ENCODE assay signal across 9 cellular contexts in the genomic region with DNA sequence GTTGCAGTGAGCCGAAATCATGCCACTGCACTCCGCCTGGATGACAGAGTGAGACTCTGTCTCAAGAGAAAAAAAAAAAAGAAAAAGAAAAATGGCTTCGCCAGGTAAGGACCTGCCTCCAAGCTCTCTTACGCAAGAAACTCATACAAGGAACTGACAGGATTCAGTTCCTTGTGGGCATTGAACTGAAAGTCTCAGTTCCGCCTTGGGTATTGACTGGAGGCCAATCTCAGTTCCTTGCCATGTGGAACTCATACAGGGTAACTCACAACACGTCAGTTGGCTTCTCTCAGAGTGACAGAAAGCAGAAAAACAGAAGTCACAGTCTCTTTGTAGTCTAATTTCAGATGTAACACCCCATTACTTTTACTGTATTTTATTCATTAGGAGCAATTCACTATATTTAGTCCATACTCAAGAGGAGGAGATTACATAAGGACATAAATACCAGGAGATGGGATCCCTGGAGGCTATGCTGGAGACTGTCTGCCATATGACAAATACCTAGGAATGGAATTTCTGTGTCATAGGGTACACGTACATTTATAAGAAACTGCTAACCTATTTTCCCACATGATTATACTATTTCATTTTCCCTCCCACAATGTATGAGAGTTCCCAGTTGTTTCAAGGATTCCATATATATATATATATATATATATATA. TPM values are rescaled to one million over a fixed set of nuclear protein-coding genes. Genes with fewer than 3 reads are reported as not detected.
DNase-seq lines count a peak whose midpoint lies in the region; ATAC-seq and TF ChIP-seq lines count a peak whose summit lies in the region.
"Had no signal": no experiment of that assay in that cellular context is flagged by ENCODE, and none has a peak within 500 bp of the region (broad histone marks: within the 10 kb centered on the region; RNA-seq: fewer than 3 reads in every experiment).

No MANE protein-coding gene starts in this region.

- no peaks in the 10 kb centered on the region for H3K27me3 Mint-ChIP-seq in activated naive CD4-positive, alpha-beta T cell treated with anti-CD3 and anti-CD28 coated beads for 36 hours (ENCODE audit: low read depth)

- H3K4me3 ChIP-seq in Karpas-422 (ENCODE audit: low read length), result no peak overlapping the region
- H3K4me3 ChIP-seq in heart right ventricle, result no peak overlapping the region
- H3K4me3 ChIP-seq: thoracic aorta had no signal

- H3K36me3 ChIP-seq in Karpas-422 (ENCODE audit: insufficient read depth, low read length) (no peaks in the 10 kb centered on the region), heart right ventricle (no peaks in the 10 kb centered on the region)
- H3K36me3 ChIP-seq: thoracic aorta had no signal

- no peaks in the 10 kb centered on the region for H3K36me3 Mint-ChIP-seq in activated naive CD4-positive, alpha-beta T cell treated with anti-CD3 and anti-CD28 coated beads for 36 hours (ENCODE audit: low read depth)

- H3K9me2 ChIP-seq in Karpas-422 (replicated peaks; ENCODE audit: insufficient read depth, low read length), result no peaks in the 10 kb centered on the region

- intact Hi-C loops in heart right ventricle (cut with DNase I), result no loop called here
- intact Hi-C loops in activated naive CD4-positive, alpha-beta T cell treated with anti-CD3 and anti-CD28 coated beads for 36 hours (cut with micrococcal nuclease), result no loop called here

- peak overlapping the region; percentile 21 for H3K4me2 ChIP-seq in Karpas-422 (ENCODE audit: low read depth, low read length, poor library complexity, severe bottlenecking)

- TF ChIP-seq CTCF in heart right ventricle (IDR thresholded peaks at IDR 0.05), result no peak

- no peaks in the 10 kb centered on the region for H3K4me1 Mint-ChIP-seq in activated naive CD4-positive, alpha-beta T cell treated with anti-CD3 and anti-CD28 coated beads for 36 hours (ENCODE audit: low read depth)

- H3K9me3 Mint-ChIP-seq in activated naive CD4-positive, alpha-beta T cell treated with anti-CD3 and anti-CD28 coated beads for 36 hours, result no peaks in the 10 kb centered on the region

- H3K27me3 ChIP-seq in Karpas-422 (ENCODE audit: low read length) (no peaks in the 10 kb centered on the region), heart right ventricle (no peaks in the 10 kb centered on the region)

- CTCF ChIA-PET in activated naive CD4-positive, alpha-beta T cell treated with anti-CD3 and anti-CD28 coated beads for 36 hours (lab: Charles Lee), result interaction anchor here (0.9 kb wide), 1 partner anchor 15 kb away, joined by 5 read pairs; no protein-coding TSS in a partner anchor

- H3K27ac Mint-ChIP-seq in activated naive CD4-positive, alpha-beta T cell treated with anti-CD3 and anti-CD28 coated beads for 36 hours, result no peak overlapping the region

- H3K4me3 Mint-ChIP-seq in activated naive CD4-positive, alpha-beta T cell treated with anti-CD3 and anti-CD28 coated beads for 36 hours, result no peak overlapping the region

- peaks cover 9% of the 10 kb centered on the region for H3K4me1 ChIP-seq in Karpas-422 (ENCODE audit: low read length)
- peaks cover 0 to 11% (median 0%) of the 10 kb centered on the region in 9 donors for H3K4me1 ChIP-seq in heart right ventricle

- no peaks in the 10 kb centered on the region for H3K79me2 ChIP-seq in Karpas-422 (ENCODE audit: low read length)

- 81% methylated on average over 7 of the region's 7 CpGs for WGBS in heart right ventricle, 2 donors

- H3K9me3 ChIP-seq in Karpas-422 (ENCODE audit: low read length) (no peaks in the 10 kb centered on the region), heart right ventricle (no peaks in the 10 kb centered on the region)
- H3K9me3 ChIP-seq: thoracic aorta had no signal

- DNase-seq in Karpas-422 (peak; percentile 82), heart right ventricle (no peak), foreskin melanocyte (no peak)
- no peak for DNase-seq in activated naive CD4-positive, alpha-beta T cell treated with Interleukin-2 at 50 U/mL for 16 hours
- DNase-seq in activated CD4-positive, alpha-beta T cell treated with anti-CD3 and anti-CD28 coated beads, Interleukin-2, amount 50 U/mL, for 4 hours, result no peak
- DNase-seq in activated naive CD4-positive, alpha-beta T cell treated with anti-CD3 and anti-CD28 coated beads for 36 hours, result no peak

- H2AFZ ChIP-seq in Karpas-422 (ENCODE audit: low read length), result no peak overlapping the region

- H3K9ac ChIP-seq in Karpas-422 (ENCODE audit: low read length), result no peak overlapping the region

- H4K20me1 ChIP-seq in Karpas-422 (ENCODE audit: insufficient read depth, low read depth, low read length), result no peaks in the 10 kb centered on the region

- ATAC-seq in GM18498 (IDR thresholded peaks at IDR 0.05; ENCODE audit: unreplicated experiment) (peak; percentile 99), GM21825 (IDR thresholded peaks at IDR 0.05; ENCODE audit: unreplicated experiment) (peak; percentile 97), heart right ventricle (peak in 5 of 8 donors; percentile 33 to 77 (median 61))

- H3K27ac ChIP-seq in Karpas-422 (ENCODE audit: low read length) (no peak overlapping the region), heart right ventricle (peak overlapping the region in 1 of 10 donors; percentile 21)
- H3K27ac ChIP-seq: thoracic aorta had no signal

RNA-seq across cellular contexts. Expression of a gene that starts 11.4 kb away (rescaled TPM):
- total RNA-seq in Karpas-422 (2014; rRNA removed; shearing (Covaris generic); ENCODE audit: low replicate concordance), result 11.6 and 21.4 TPM in 2 replicates
- 10 to 100 TPM in 7 of 10 donors, 1 to 10 TPM in 3; 7.7 to 14.5 (median 12.1) TPM for total RNA-seq in heart right ventricle
- 1 to 10 TPM; 4.5 to 8.1 TPM for polyA plus RNA-seq in heart right ventricle
- total RNA-seq in activated naive CD4-positive, alpha-beta T cell treated with anti-CD3 and anti-CD28 coated beads for 36 hours, result 10 to 100 TPM; 30.8 to 33.4 TPM

RNA-seq across cellular contexts. Expression of a gene that starts 16.7 kb away (rescaled TPM):
- total RNA-seq in Karpas-422 (2014; rRNA removed; shearing (Covaris generic); ENCODE audit: low replicate concordance), result 0.72 and 2.1 TPM in 2 replicates
- total RNA-seq in heart right ventricle, result 1 to 10 TPM; 2.0 to 9.2 (median 3.2) TPM
- under 1 TPM; 0.37 to 0.54 TPM for polyA plus RNA-seq in heart right ventricle
- total RNA-seq in activated naive CD4-positive, alpha-beta T cell treated with anti-CD3 and anti-CD28 coated beads for 36 hours, result 1 to 10 TPM; 2.7 to 3.5 TPM
